In the genomic region with DNA sequence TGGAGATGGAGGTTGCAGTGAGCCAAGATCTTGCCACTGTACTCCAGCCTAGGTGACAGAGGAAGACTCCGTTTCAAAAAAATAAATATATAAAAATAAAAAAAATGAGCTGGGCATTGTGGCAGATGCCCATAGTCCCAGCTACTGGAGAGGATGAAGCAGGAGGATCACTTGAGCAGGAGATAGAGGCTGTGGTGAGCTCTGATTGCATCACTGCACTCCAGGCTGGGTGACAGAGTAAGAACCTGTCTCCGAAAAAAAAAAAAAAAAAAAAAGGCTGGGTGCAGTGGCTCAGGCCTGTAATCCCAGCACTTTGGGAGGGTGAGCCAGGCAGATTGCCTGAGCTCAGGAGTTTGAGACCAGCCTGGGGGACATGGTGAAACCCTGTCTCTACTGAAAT, we compare ENCODE assay signal across 1 cellular context.
TF ChIP-seq lines count a peak whose summit lies in the region.

No MANE protein-coding gene starts in this region.

TF ChIP-seq in GM23338, 12 proteins besides CTCF, POLR2A, EP300 and RAD21 (continued from another document):
- TF ChIP-seq CREB1 (CRISPR knock-in tag; IDR thresholded peaks at IDR 0.05; ENCODE audit: low read depth): no peak
- TF ChIP-seq STAT1 (IDR thresholded peaks at IDR 0.05; ENCODE audit: unreplicated experiment): no peak
- TF ChIP-seq, protein P1, sequence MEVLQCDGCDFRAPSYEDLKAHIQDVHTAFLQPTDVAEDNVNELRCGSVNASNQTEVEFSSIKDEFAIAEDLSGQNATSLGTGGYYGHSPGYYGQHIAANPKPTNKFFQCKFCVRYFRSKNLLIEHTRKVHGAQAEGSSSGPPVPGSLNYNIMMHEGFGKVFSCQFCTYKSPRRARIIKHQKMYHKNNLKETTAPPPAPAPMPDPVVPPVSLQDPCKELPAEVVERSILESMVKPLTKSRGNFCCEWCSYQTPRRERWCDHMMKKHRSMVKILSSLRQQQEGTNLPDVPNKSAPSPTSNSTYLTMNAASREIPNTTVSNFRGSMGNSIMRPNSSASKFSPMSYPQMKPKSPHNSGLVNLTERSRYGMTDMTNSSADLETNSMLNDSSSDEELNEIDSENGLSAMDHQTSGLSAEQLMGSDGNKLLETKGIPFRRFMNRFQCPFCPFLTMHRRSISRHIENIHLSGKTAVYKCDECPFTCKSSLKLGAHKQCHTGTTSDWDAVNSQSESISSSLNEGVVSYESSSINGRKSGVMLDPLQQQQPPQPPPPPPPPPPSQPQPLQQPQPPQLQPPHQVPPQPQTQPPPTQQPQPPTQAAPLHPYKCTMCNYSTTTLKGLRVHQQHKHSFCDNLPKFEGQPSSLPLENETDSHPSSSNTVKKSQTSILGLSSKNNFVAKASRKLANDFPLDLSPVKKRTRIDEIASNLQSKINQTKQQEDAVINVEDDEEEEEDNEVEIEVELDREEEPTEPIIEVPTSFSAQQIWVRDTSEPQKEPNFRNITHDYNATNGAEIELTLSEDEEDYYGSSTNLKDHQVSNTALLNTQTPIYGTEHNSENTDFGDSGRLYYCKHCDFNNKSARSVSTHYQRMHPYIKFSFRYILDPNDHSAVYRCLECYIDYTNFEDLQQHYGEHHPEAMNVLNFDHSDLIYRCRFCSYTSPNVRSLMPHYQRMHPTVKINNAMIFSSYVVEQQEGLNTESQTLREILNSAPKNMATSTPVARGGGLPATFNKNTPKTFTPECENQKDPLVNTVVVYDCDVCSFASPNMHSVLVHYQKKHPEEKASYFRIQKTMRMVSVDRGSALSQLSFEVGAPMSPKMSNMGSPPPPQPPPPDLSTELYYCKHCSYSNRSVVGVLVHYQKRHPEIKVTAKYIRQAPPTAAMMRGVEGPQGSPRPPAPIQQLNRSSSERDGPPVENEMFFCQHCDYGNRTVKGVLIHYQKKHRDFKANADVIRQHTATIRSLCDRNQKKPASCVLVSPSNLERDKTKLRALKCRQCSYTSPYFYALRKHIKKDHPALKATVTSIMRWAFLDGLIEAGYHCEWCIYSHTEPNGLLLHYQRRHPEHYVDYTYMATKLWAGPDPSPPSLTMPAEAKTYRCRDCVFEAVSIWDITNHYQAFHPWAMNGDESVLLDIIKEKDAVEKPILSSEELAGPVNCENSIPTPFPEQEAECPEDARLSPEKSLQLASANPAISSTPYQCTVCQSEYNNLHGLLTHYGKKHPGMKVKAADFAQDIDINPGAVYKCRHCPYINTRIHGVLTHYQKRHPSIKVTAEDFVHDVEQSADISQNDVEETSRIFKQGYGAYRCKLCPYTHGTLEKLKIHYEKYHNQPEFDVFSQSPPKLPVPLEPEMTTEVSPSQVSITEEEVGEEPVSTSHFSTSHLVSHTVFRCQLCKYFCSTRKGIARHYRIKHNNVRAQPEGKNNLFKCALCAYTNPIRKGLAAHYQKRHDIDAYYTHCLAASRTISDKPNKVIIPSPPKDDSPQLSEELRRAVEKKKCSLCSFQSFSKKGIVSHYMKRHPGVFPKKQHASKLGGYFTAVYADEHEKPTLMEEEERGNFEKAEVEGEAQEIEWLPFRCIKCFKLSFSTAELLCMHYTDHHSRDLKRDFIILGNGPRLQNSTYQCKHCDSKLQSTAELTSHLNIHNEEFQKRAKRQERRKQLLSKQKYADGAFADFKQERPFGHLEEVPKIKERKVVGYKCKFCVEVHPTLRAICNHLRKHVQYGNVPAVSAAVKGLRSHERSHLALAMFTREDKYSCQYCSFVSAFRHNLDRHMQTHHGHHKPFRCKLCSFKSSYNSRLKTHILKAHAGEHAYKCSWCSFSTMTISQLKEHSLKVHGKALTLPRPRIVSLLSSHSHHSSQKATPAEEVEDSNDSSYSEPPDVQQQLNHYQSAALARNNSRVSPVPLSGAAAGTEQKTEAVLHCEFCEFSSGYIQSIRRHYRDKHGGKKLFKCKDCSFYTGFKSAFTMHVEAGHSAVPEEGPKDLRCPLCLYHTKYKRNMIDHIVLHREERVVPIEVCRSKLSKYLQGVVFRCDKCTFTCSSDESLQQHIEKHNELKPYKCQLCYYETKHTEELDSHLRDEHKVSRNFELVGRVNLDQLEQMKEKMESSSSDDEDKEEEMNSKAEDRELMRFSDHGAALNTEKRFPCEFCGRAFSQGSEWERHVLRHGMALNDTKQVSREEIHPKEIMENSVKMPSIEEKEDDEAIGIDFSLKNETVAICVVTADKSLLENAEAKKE (CRISPR knock-in tag; IDR thresholded peaks at IDR 0.05): no peak
- TF ChIP-seq POLR2AphosphoS5 (IDR thresholded peaks at IDR 0.05; ENCODE audit: low read depth): no peak
- TF ChIP-seq NANOG (IDR thresholded peaks at IDR 0.05; ENCODE audit: borderline replicate concordance): no peak
- TF ChIP-seq EZH2 (IDR thresholded peaks at IDR 0.05; ENCODE audit: low read depth, unreplicated experiment): no peak
- TF ChIP-seq, protein P2, sequence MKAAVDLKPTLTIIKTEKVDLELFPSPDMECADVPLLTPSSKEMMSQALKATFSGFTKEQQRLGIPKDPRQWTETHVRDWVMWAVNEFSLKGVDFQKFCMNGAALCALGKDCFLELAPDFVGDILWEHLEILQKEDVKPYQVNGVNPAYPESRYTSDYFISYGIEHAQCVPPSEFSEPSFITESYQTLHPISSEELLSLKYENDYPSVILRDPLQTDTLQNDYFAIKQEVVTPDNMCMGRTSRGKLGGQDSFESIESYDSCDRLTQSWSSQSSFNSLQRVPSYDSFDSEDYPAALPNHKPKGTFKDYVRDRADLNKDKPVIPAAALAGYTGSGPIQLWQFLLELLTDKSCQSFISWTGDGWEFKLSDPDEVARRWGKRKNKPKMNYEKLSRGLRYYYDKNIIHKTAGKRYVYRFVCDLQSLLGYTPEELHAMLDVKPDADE (IDR thresholded peaks at IDR 0.05): no peak
- TF ChIP-seq JUNB (IDR thresholded peaks at IDR 0.05; ENCODE audit: unreplicated experiment): no peak
- no peak for TF ChIP-seq EZH2phosphoT487 (IDR thresholded peaks at IDR 0.05; ENCODE audit: unreplicated experiment)
